Comparison of ENCODE assay signal across 22 cellular contexts in genomic region chr12:78622529-78623221, GRCh38.
"Had no signal": no experiment of that assay in that cellular context is flagged by ENCODE, and none has a peak within 500 bp of the region (broad histone marks: within the 10 kb centered on the region; RNA-seq: fewer than 3 reads in every experiment).

No MANE protein-coding gene starts in this region.

- ATAC-seq: activated CD8-positive, alpha-beta memory T cell treated with anti-CD3 and anti-CD28 coated beads, Interleukin-2, amount 10 ng/mL, durations not matched to agents 7 days and 5 days; activated T-helper 17 cell treated with anti-CD3 and anti-CD28 coated beads, Interleukin-2, amount 50 U/mL, for 72 hours; naive thymus-derived CD4-positive, alpha-beta T cell; stimulated activated naive CD8-positive, alpha-beta T cell treated with anti-CD3 and anti-CD28 coated beads, Interleukin-15, amount 100 ng/mL, for 72 hours had no signal

- H3K4me1 Mint-ChIP-seq: activated B cell treated with CpG ODN at 0.5 μM for 24 hours; activated CD8-positive, alpha-beta memory T cell treated with anti-CD3 and anti-CD28 coated beads, Interleukin-2, amount 10 ng/mL, durations not matched to agents 7 days and 5 days; activated naive CD8-positive, alpha-beta T cell treated with anti-CD3 and anti-CD28 coated beads for 36 hours; activated T-helper 17 cell treated with anti-CD3 and anti-CD28 coated beads, Interleukin-2, amount 50 U/mL, for 72 hours; memory B cell; naive thymus-derived CD4-positive, alpha-beta T cell; stimulated activated naive CD8-positive, alpha-beta T cell treated with anti-CD3 and anti-CD28 coated beads, Interleukin-15, amount 100 ng/mL, for 72 hours had no signal

- H3K4me3 Mint-ChIP-seq: activated B cell treated with CpG ODN at 0.5 μM for 24 hours; activated CD4-positive, alpha-beta memory T cell treated with anti-CD3 and anti-CD28 coated beads for 36 hours; activated CD8-positive, alpha-beta memory T cell treated with anti-CD3 and anti-CD28 coated beads, Interleukin-2, amount 10 ng/mL, durations not matched to agents 7 days and 5 days; activated naive CD8-positive, alpha-beta T cell treated with anti-CD3 and anti-CD28 coated beads for 36 hours; activated T-helper 17 cell treated with anti-CD3 and anti-CD28 coated beads, Interleukin-2, amount 50 U/mL, for 72 hours; memory B cell; naive thymus-derived CD4-positive, alpha-beta T cell; stimulated activated naive CD8-positive, alpha-beta T cell treated with anti-CD3 and anti-CD28 coated beads, Interleukin-15, amount 100 ng/mL, for 72 hours had no signal

- H3K9me3 ChIP-seq: suprapubic skin, transverse colon, vagina had no signal

- H3K36me3 Mint-ChIP-seq: activated CD4-positive, alpha-beta memory T cell treated with anti-CD3 and anti-CD28 coated beads for 36 hours; activated CD8-positive, alpha-beta memory T cell treated with anti-CD3 and anti-CD28 coated beads, Interleukin-2, amount 10 ng/mL, durations not matched to agents 7 days and 5 days; activated naive CD8-positive, alpha-beta T cell treated with anti-CD3 and anti-CD28 coated beads for 36 hours; memory B cell; naive thymus-derived CD4-positive, alpha-beta T cell had no signal

- H3K27me3 Mint-ChIP-seq: activated B cell treated with CpG ODN at 0.5 μM for 24 hours; activated CD4-positive, alpha-beta memory T cell treated with anti-CD3 and anti-CD28 coated beads for 36 hours; activated CD8-positive, alpha-beta memory T cell treated with anti-CD3 and anti-CD28 coated beads, Interleukin-2, amount 10 ng/mL, durations not matched to agents 7 days and 5 days; activated naive CD8-positive, alpha-beta T cell treated with anti-CD3 and anti-CD28 coated beads for 36 hours; activated T-helper 17 cell treated with anti-CD3 and anti-CD28 coated beads, Interleukin-2, amount 50 U/mL, for 72 hours; memory B cell; naive thymus-derived CD4-positive, alpha-beta T cell; stimulated activated naive CD8-positive, alpha-beta T cell treated with anti-CD3 and anti-CD28 coated beads, Interleukin-15, amount 100 ng/mL, for 72 hours had no signal

- H3K27ac ChIP-seq: cardiac muscle cell, epithelial cell of prostate, suprapubic skin, transverse colon, vagina had no signal

- H3K4me1 ChIP-seq: suprapubic skin, transverse colon, vagina had no signal

- H3K27me3 ChIP-seq: cardiac muscle cell, suprapubic skin, transverse colon, vagina had no signal

- H3K27ac Mint-ChIP-seq: activated B cell treated with CpG ODN at 0.5 μM for 24 hours; activated CD4-positive, alpha-beta memory T cell treated with anti-CD3 and anti-CD28 coated beads for 36 hours; activated CD8-positive, alpha-beta memory T cell treated with anti-CD3 and anti-CD28 coated beads, Interleukin-2, amount 10 ng/mL, durations not matched to agents 7 days and 5 days; activated naive CD8-positive, alpha-beta T cell treated with anti-CD3 and anti-CD28 coated beads for 36 hours; activated T-helper 17 cell treated with anti-CD3 and anti-CD28 coated beads, Interleukin-2, amount 50 U/mL, for 72 hours; memory B cell; naive thymus-derived CD4-positive, alpha-beta T cell; stimulated activated naive CD8-positive, alpha-beta T cell treated with anti-CD3 and anti-CD28 coated beads, Interleukin-15, amount 100 ng/mL, for 72 hours had no signal

- DNase-seq: activated B cell treated with CpG ODN at 0.5 μM for 24 hours; activated CD4-positive, alpha-beta memory T cell treated with anti-CD3 and anti-CD28 coated beads for 36 hours; activated CD4-positive, alpha-beta T cell treated with anti-CD3 and anti-CD28 coated beads for 4 hours; activated CD8-positive, alpha-beta memory T cell treated with anti-CD3 and anti-CD28 coated beads, Interleukin-2, amount 10 ng/mL, durations not matched to agents 7 days and 5 days; activated naive CD4-positive, alpha-beta T cell; activated naive CD8-positive, alpha-beta T cell treated with anti-CD3 and anti-CD28 coated beads for 36 hours; amniotic stem cell; dermis blood vessel endothelial cell; foreskin fibroblast; naive thymus-derived CD4-positive, alpha-beta T cell; occipital lobe; posterior cingulate gyrus; stimulated activated CD4-positive, alpha-beta T cell treated with anti-CD3 and anti-CD28 coated beads, Interleukin-2, amount 100 ng/mL, for 24 hours; stimulated activated naive CD8-positive, alpha-beta T cell treated with anti-CD3 and anti-CD28 coated beads, Interleukin-15, amount 100 ng/mL, for 72 hours; T-helper 9 cell; transverse colon had no signal

- H3K4me3 ChIP-seq: cardiac muscle cell, suprapubic skin, transverse colon, vagina had no signal

- H3K36me3 ChIP-seq: cardiac muscle cell, suprapubic skin, transverse colon, vagina had no signal
